9 cellular contexts compared by ENCODE assay signal in the genomic region with DNA sequence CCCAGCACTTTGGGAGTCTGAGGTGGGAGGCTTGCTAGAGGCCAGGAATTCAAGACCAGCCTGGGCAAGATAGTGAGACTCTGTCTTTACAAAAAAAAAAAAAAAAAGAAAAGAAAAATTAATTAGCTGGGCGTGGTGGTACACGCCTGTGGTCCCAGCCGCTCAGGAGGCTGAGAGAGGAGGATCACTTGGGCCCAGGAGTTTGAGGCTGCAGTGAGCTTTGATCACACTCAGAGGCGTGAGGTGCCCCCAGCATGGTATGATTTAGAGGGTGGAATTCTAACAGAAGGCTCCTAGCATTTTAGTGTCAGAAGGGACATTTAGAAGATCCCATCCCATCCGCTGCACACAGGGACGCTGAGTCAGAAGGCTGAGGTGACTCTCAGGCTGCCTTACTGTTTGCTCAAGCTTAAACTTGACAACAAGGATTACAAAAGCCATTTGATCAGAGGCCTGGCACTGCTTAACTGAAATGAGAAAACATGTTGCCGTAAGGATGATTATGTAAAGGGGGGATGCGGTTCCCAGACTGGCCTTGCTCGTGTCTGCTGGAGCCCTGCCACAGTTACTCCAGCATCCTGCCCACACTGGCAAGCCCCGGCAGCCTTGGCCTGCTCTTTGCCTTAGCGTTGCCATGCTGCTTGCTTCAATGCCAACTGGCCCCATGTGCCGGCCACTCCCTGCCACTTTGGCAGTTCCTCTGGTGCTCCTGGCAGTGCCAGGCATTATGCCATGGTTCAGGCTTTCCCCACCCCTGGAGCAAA. TPM values are rescaled to one million over a fixed set of nuclear protein-coding genes. Genes with fewer than 3 reads are reported as not detected.
A peak's percentile ranks its signal among the peaks of the same experiment; 100 is the strongest.
DNase-seq lines count a peak whose midpoint lies in the region; ATAC-seq and TF ChIP-seq lines count a peak whose summit lies in the region.
"Had no signal": no experiment of that assay in that cellular context is flagged by ENCODE, and none has a peak within 500 bp of the region (broad histone marks: within the 10 kb centered on the region; RNA-seq: fewer than 3 reads in every experiment).

No MANE protein-coding gene starts in this region.

- H3K36me3 ChIP-seq in GM23248 (ENCODE audit: low read depth) (no peaks in the 10 kb centered on the region), left ventricle myocardium inferior (no peaks in the 10 kb centered on the region), smooth muscle cell (ENCODE audit: low read depth) (no peaks in the 10 kb centered on the region)

- CTCF ChIA-PET in WTC11 (lab: Charles Lee), result interaction anchor here (1.1 kb wide), 1 partner anchor 36 kb away, joined by 4 read pairs; no protein-coding TSS in a partner anchor

- H3K27me3 Mint-ChIP-seq in WTC11 (ENCODE audit: low read depth), result no peaks in the 10 kb centered on the region; the same call in 1 of the 2 replicates
- peaks cover 2% of the 10 kb centered on the region for H3K27me3 Mint-ChIP-seq in activated T-helper 1 cell treated with anti-CD3 and anti-CD28 coated beads, Interleukin-12 subunit alpha, Interleukin-12 subunit beta, Interleukin-2, Interleukin-4 antibody, amounts not matched to agents 30 ng/mL and 10 ng/mL and 1 ng/mL, durations not matched to agents 14 hours and 24 hours and 36 hours (ENCODE audit: insufficient read depth)
- H3K27me3 Mint-ChIP-seq: activated CD4-positive, alpha-beta T cell treated with anti-CD3 and anti-CD28 coated beads, Interleukin-2, amount 10 ng/mL, durations not matched to agents 24 days and 14 days had no signal

- H3K9me2 ChIP-seq in GM23248 (ENCODE audit: insufficient read depth), result no peaks in the 10 kb centered on the region

- H3K4me2 ChIP-seq in GM23248 (ENCODE audit: unreplicated experiment), result peak overlapping the region; percentile 12
- no peak overlapping the region for H3K4me2 ChIP-seq in smooth muscle cell

- no peaks in the 10 kb centered on the region for H3K9me3 ChIP-seq in GM23248 (ENCODE audit: low read depth)
- H3K9me3 ChIP-seq in left ventricle myocardium inferior (replicated peaks), result no peaks in the 10 kb centered on the region
- H3K9me3 ChIP-seq in smooth muscle cell (replicated peaks; ENCODE audit: low read depth), result no peaks in the 10 kb centered on the region

- no peaks in the 10 kb centered on the region for H3K9me3 Mint-ChIP-seq in WTC11
- peaks cover 4% of the 10 kb centered on the region for H3K9me3 Mint-ChIP-seq in activated T-helper 1 cell treated with anti-CD3 and anti-CD28 coated beads, Interleukin-12 subunit alpha, Interleukin-12 subunit beta, Interleukin-2, Interleukin-4 antibody, amounts not matched to agents 30 ng/mL and 10 ng/mL and 1 ng/mL, durations not matched to agents 14 hours and 24 hours and 36 hours

- POLR2A ChIA-PET in WTC11 (lab: Charles Lee), result no interaction called here

- H3K27me3 ChIP-seq in GM23248 (replicated peaks; ENCODE audit: insufficient read depth) (no peaks in the 10 kb centered on the region), left ventricle myocardium inferior (ENCODE audit: low read depth) (peaks cover 20% of the 10 kb centered on the region), smooth muscle cell (ENCODE audit: low read depth) (no peaks in the 10 kb centered on the region)

- H3K4me3 ChIP-seq in GM23248 (no peak overlapping the region), left ventricle myocardium inferior (no peak overlapping the region), smooth muscle cell (no peak overlapping the region)

- intact Hi-C loops in left ventricle myocardium inferior (cut with micrococcal nuclease), result no loop called here
- intact Hi-C loops in activated T-helper 1 cell treated with anti-CD3 and anti-CD28 coated beads, Interleukin-12 subunit alpha, Interleukin-12 subunit beta, Interleukin-2, Interleukin-4 antibody, amounts not matched to agents 30 ng/mL and 10 ng/mL and 1 ng/mL, durations not matched to agents 14 hours and 24 hours and 36 hours (cut with micrococcal nuclease), result no loop called here

- H3F3A ChIP-seq in GM23248 (ENCODE audit: insufficient read depth), result 0 out of 2 replicates have a peak, but pooled peaks cover 4% of the 10 kb centered on the region
- no peaks in the 10 kb centered on the region for H3F3A ChIP-seq in smooth muscle cell (ENCODE audit: low read depth)

- H3K4me1 ChIP-seq in GM23248 (ENCODE audit: insufficient read depth), result peaks cover 5% of the 10 kb centered on the region
- peaks cover 5% of the 10 kb centered on the region for H3K4me1 ChIP-seq in left ventricle myocardium inferior
- peaks cover 16% of the 10 kb centered on the region for H3K4me1 ChIP-seq in smooth muscle cell (ENCODE audit: low read depth)

- in situ Hi-C loops in GM23248 (cut with MboI), result no loop called here

- no peak overlapping the region for H3K4me3 Mint-ChIP-seq in WTC11
- no peak overlapping the region for H3K4me3 Mint-ChIP-seq in activated T-helper 1 cell treated with anti-CD3 and anti-CD28 coated beads, Interleukin-12 subunit alpha, Interleukin-12 subunit beta, Interleukin-2, Interleukin-4 antibody, amounts not matched to agents 30 ng/mL and 10 ng/mL and 1 ng/mL, durations not matched to agents 14 hours and 24 hours and 36 hours
- H3K4me3 Mint-ChIP-seq: activated CD4-positive, alpha-beta T cell treated with anti-CD3 and anti-CD28 coated beads, Interleukin-2, amount 10 ng/mL, durations not matched to agents 24 days and 14 days had no signal

- H2AFZ ChIP-seq in GM23248 (peak overlapping the region; percentile 55), smooth muscle cell (ENCODE audit: low read depth) (no peak overlapping the region)

- TF ChIP-seq CTCF in WTC11 (IDR thresholded peaks at IDR 0.05), result no peak
- TF ChIP-seq CTCF in left ventricle myocardium inferior (IDR thresholded peaks at IDR 0.05; ENCODE audit: borderline replicate concordance), result no peak
- TF ChIP-seq CTCF in smooth muscle cell (IDR thresholded peaks at IDR 0.05; ENCODE audit: borderline replicate concordance, insufficient read depth, poor library complexity, severe bottlenecking), result no peak

- H3K4me1 Mint-ChIP-seq in WTC11, result peaks cover 24% of the 10 kb centered on the region
- H3K4me1 Mint-ChIP-seq in activated T-helper 1 cell treated with anti-CD3 and anti-CD28 coated beads, Interleukin-12 subunit alpha, Interleukin-12 subunit beta, Interleukin-2, Interleukin-4 antibody, amounts not matched to agents 30 ng/mL and 10 ng/mL and 1 ng/mL, durations not matched to agents 14 hours and 24 hours and 36 hours (ENCODE audit: low read depth), result peaks cover 68% of the 10 kb centered on the region

- DNase-seq in GM23248 (peak; percentile 91), WTC11 (ENCODE audit: low spot score) (no peak), left ventricle myocardium inferior (peak; percentile 34), smooth muscle cell (lab: John Stamatoyannopoulos, UW; ENCODE audit: unreplicated experiment) (no peak)
- no peak for DNase-seq in activated T-helper 1 cell treated with anti-CD3 and anti-CD28 coated beads, Interleukin-12 subunit alpha, Interleukin-12 subunit beta, Interleukin-2, Interleukin-4 antibody, amounts not matched to agents 30 ng/mL and 10 ng/mL and 1 ng/mL, durations not matched to agents 14 hours and 24 hours and 36 hours (ENCODE audit: low spot score)
- DNase-seq in activated naive CD4-positive, alpha-beta T cell treated with anti-CD3 and anti-CD28 coated beads, Interleukin-2, amount 50 U/mL, for 16 hours, result no peak
- DNase-seq: activated CD4-positive, alpha-beta T cell treated with anti-CD3 and anti-CD28 coated beads, Interleukin-2, amount 10 ng/mL, durations not matched to agents 24 days and 14 days had no signal

- H3K27ac ChIP-seq in GM23248 (peak overlapping the region; percentile 33), left ventricle myocardium inferior (replicated peaks) (no peak overlapping the region), smooth muscle cell (ENCODE audit: low read depth) (peak overlapping the region; percentile 45)

- H3K79me2 ChIP-seq in GM23248 (ENCODE audit: insufficient read depth) (no peaks in the 10 kb centered on the region), smooth muscle cell (ENCODE audit: low read depth) (no peaks in the 10 kb centered on the region)

- H3K9ac ChIP-seq in GM23248 (peak overlapping the region; percentile 12; the same call in 1 of the 2 replicates), smooth muscle cell (ENCODE audit: low read depth) (no peak overlapping the region)

- no peak overlapping the region for H3K27ac Mint-ChIP-seq in WTC11
- H3K27ac Mint-ChIP-seq in activated T-helper 1 cell treated with anti-CD3 and anti-CD28 coated beads, Interleukin-12 subunit alpha, Interleukin-12 subunit beta, Interleukin-2, Interleukin-4 antibody, amounts not matched to agents 30 ng/mL and 10 ng/mL and 1 ng/mL, durations not matched to agents 14 hours and 24 hours and 36 hours, result no peak overlapping the region

- H3K36me3 Mint-ChIP-seq in WTC11, result no peaks in the 10 kb centered on the region
- H3K36me3 Mint-ChIP-seq in activated T-helper 1 cell treated with anti-CD3 and anti-CD28 coated beads, Interleukin-12 subunit alpha, Interleukin-12 subunit beta, Interleukin-2, Interleukin-4 antibody, amounts not matched to agents 30 ng/mL and 10 ng/mL and 1 ng/mL, durations not matched to agents 14 hours and 24 hours and 36 hours (ENCODE audit: low read depth), result no peaks in the 10 kb centered on the region

- ATAC-seq in WTC11, result no peak
- ATAC-seq in HG03280 (IDR thresholded peaks at IDR 0.05; ENCODE audit: unreplicated experiment), result no peak
- ATAC-seq in HG02938 (IDR thresholded peaks at IDR 0.05; ENCODE audit: unreplicated experiment), result no peak

- H4K20me1 ChIP-seq in GM23248 (ENCODE audit: insufficient read depth), result no peaks in the 10 kb centered on the region
- H4K20me1 ChIP-seq in smooth muscle cell (ENCODE audit: low read depth), result no peaks in the 10 kb centered on the region

- WGBS in GM23248 (ENCODE audit: low coverage in 1 of 2, low lambda C conversion rate in 2 of 2, missing lambda C conversion rate in 2 of 2), 2 experiments, result 27 to 28% methylated on average over 12 of the region's 12 CpGs
- 49% methylated on average over 12 of the region's 12 CpGs for WGBS in smooth muscle cell (ENCODE audit: low lambda C conversion rate)

TF ChIP-seq in WTC11, 78 proteins besides CTCF, POLR2A, EP300 and RAD21:
- no peak for TF ChIP-seq RORB (CRISPR knock-in tag; IDR thresholded peaks at IDR 0.05)
- peak; percentile 65 for TF ChIP-seq GABPB1 (CRISPR knock-in tag; IDR thresholded peaks at IDR 0.05)

RNA-seq across cellular contexts. Expression of a gene that starts 45.6 kb away (rescaled TPM):
- total RNA-seq in GM23248 (2014; rRNA removed; shearing (Covaris generic)), result 51.9 and 62.3 TPM in 2 replicates
- polyA plus RNA-seq in GM23248 (2016; fragmentation: Nextera tagmentation; extraction: Ambion mirVana) (25.6 and 27.4 TPM in 2 replicates), smooth muscle cell (13.8 and 16.9 TPM in 2 replicates)
- total RNA-seq in WTC11 (2021) (0.73 to 1.6 TPM (median 0.80 TPM) in 3 replicates), left ventricle myocardium inferior (13.2 TPM), smooth muscle cell (11.9 and 14.2 TPM in 2 replicates)
- 14.4 and 15.1 TPM in 2 replicates for total RNA-seq in activated T-helper 1 cell treated with anti-CD3 and anti-CD28 coated beads, Interleukin-12 subunit alpha, Interleukin-12 subunit beta, Interleukin-2, Interleukin-4 antibody, amounts not matched to agents 30 ng/mL and 10 ng/mL and 1 ng/mL, durations not matched to agents 14 hours and 24 hours and 36 hours

Comparison
In these comparisons a context has a peak if more than half of its experiments do, and no peak if none do; other contexts are left out.
1. DNase-seq: peak in GM23248 (single experiment) and left ventricle myocardium inferior (single experiment); none in WTC11 (single experiment), smooth muscle cell (single experiment), activated T-helper 1 cell treated with anti-CD3 and anti-CD28 coated beads, Interleukin-12 subunit alpha, Interleukin-12 subunit beta, Interleukin-2, Interleukin-4 antibody, amounts not matched to agents 30 ng/mL and 10 ng/mL and 1 ng/mL, durations not matched to agents 14 hours and 24 hours and 36 hours (single experiment) and activated naive CD4-positive, alpha-beta T cell treated with anti-CD3 and anti-CD28 coated beads, Interleukin-2, amount 50 U/mL, for 16 hours (single experiment).